Comparison of ENCODE assay signal across 8 cellular contexts in the genomic region with DNA sequence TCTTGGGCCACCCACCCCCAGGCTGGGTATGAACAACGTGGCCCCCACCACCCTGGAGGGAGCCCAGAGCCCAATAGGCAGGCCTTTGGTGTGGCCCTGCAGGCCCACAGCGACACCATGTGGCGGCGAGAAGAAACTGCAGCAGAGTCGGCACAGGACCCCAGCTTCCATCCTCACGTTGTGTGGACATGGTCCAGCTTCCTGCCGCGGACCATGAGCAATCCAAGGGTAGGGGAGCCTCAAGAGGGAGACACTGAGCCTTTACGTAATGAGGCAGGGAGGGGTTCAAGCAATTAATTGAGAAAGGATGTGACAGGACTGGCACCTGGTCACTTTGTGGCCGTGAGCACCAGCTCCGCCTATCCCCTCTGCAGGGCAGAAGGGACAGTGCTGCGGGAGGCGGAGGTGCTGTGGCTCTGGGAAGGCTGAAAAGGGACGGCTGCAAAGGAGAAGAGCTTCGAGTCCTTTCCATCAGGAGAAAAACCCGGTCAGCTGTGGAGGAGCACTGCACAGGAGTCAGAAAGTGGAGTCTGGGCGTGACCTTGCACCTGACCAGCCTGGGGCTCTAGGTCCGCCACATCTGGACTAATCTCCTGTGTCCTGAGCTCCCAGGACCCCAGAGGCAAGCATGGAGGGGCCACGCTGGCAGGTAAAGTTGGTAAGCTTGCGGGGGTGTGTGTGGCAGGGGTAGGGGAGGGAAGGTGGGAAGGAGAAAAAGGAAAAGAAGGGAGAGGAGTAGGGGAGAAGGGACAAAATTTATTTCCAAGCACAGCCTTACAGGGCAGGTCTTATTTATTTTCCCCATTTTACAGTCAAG. TPM values are rescaled to one million over a fixed set of nuclear protein-coding genes. Genes with fewer than 3 reads are reported as not detected.
DNase-seq lines count a peak whose midpoint lies in the region; ATAC-seq, FAIRE-seq and TF ChIP-seq lines count a peak whose summit lies in the region.
"Had no signal": no experiment of that assay in that cellular context is flagged by ENCODE, and none has a peak within 500 bp of the region (broad histone marks: within the 10 kb centered on the region; RNA-seq: fewer than 3 reads in every experiment).

No MANE protein-coding gene starts in this region.

- no peaks in the 10 kb centered on the region for H3K9me2 ChIP-seq in DOHH2 (replicated peaks; ENCODE audit: control insufficient read depth, low read length)

- no peaks in the 10 kb centered on the region for H3K9me3 Mint-ChIP-seq in central memory CD8-positive, alpha-beta T cell
- H3K9me3 Mint-ChIP-seq: dendritic cell treated with granulocyte-macrophage colony-stimulating factor and Interleukin-4, amounts not matched to agents 40 ng/mL and 50 ng/mL, for 4 days had no signal

- H3K4me1 Mint-ChIP-seq in central memory CD8-positive, alpha-beta T cell, result peaks cover 5% of the 10 kb centered on the region

- intact Hi-C loops in kidney (cut with DNase I), result loop anchor here (5.0 kb wide), 1 partner anchor 69 kb away; no protein-coding TSS in a partner anchor

- H3K4me3 Mint-ChIP-seq in central memory CD8-positive, alpha-beta T cell, result no peak overlapping the region
- H3K4me3 Mint-ChIP-seq: dendritic cell treated with granulocyte-macrophage colony-stimulating factor and Interleukin-4, amounts not matched to agents 40 ng/mL and 50 ng/mL, for 4 days had no signal

- peak overlapping the region in 1 of 2 donors; percentile 4 for H3K9ac ChIP-seq in kidney (ENCODE audit: low read length in 2 of 2)

- H3K36me3 ChIP-seq in DOHH2 (ENCODE audit: control insufficient read depth, low read length) (no peaks in the 10 kb centered on the region), kidney (ENCODE audit: control insufficient read depth in 1 of 2, insufficient read depth in 2 of 2, low read length in 2 of 2) (no peaks in the 10 kb centered on the region)

- TF ChIP-seq CTCF in DOHH2 (IDR thresholded peaks at IDR 0.05; ENCODE audit: low read depth, low read length, poor library complexity, severe bottlenecking), result peak; percentile 99
- peak; percentile 95 for TF ChIP-seq CTCF in kidney (IDR thresholded peaks at IDR 0.05; ENCODE audit: borderline replicate concordance, extremely low read depth, insufficient read depth)

- peaks cover 5% of the 10 kb centered on the region for H3K36me3 Mint-ChIP-seq in central memory CD8-positive, alpha-beta T cell (ENCODE audit: insufficient read depth)

- no peaks in the 10 kb centered on the region for H3K9me3 ChIP-seq in DOHH2 (ENCODE audit: control insufficient read depth, insufficient read depth, low read length)
- H3K9me3 ChIP-seq in kidney (ENCODE audit: control insufficient read depth in 1 of 2, low read length in 2 of 2), result no peaks in the 10 kb centered on the region

- no peak for FAIRE-seq in kidney (lab: Jason Lieb, UNC)

- H3K27me3 ChIP-seq in DOHH2 (ENCODE audit: control insufficient read depth, low read length), result no peaks in the 10 kb centered on the region

- no peak overlapping the region for H3K4me2 ChIP-seq in DOHH2 (ENCODE audit: low read length)

- H3K27me3 Mint-ChIP-seq in central memory CD8-positive, alpha-beta T cell, result peaks cover 36% of the 10 kb centered on the region

- no peaks in the 10 kb centered on the region for H3K79me2 ChIP-seq in DOHH2 (ENCODE audit: control insufficient read depth, low read length)

- H3K27ac ChIP-seq in DOHH2 (ENCODE audit: low read depth, low read length) (no peak overlapping the region), kidney (ENCODE audit: low read depth in 2 of 2, low read length in 2 of 2) (peak overlapping the region in 1 of 2 donors; percentile 32)

- H3K4me3 ChIP-seq in DOHH2 (ENCODE audit: low read length), result no peak overlapping the region
- H3K4me3 ChIP-seq in kidney (ENCODE audit: low read length in 2 of 2), result peak overlapping the region in 1 of 2 donors; percentile 32

- peak; percentile 83 for DNase-seq in HuH-7 (ENCODE audit: low spot score)
- DNase-seq in RPMI7951 (ENCODE audit: low read depth), result peak; percentile 37
- no peak for DNase-seq in central memory CD8-positive, alpha-beta T cell (ENCODE audit: low spot score in 2 of 2)
- no peak for DNase-seq in kidney
- peak; percentile 20 for DNase-seq in stimulated activated CD4-positive, alpha-beta T cell treated with anti-CD3 and anti-CD28 coated beads, Interleukin-4, amount 100 ng/mL, for 1 hour

- ATAC-seq in GM19468 (IDR thresholded peaks at IDR 0.05; ENCODE audit: extremely low read depth, unreplicated experiment), result peak; percentile 50
- peak; percentile 52 for ATAC-seq in central memory CD8-positive, alpha-beta T cell (replicated peaks; ENCODE audit: extremely low read depth, poor library complexity, severe bottlenecking)

- H3K27ac Mint-ChIP-seq in central memory CD8-positive, alpha-beta T cell (ENCODE audit: low read depth), result no peak overlapping the region
- H3K27ac Mint-ChIP-seq: dendritic cell treated with granulocyte-macrophage colony-stimulating factor and Interleukin-4, amounts not matched to agents 40 ng/mL and 50 ng/mL, for 4 days had no signal

- H3K4me1 ChIP-seq in DOHH2 (ENCODE audit: control insufficient read depth, low read length), result no peaks in the 10 kb centered on the region
- peaks cover 0 to 3% of the 10 kb centered on the region in 2 donors for H3K4me1 ChIP-seq in kidney (ENCODE audit: control insufficient read depth in 1 of 2, insufficient read depth in 1 of 2, low read depth in 1 of 2, low read length in 2 of 2)

- 0 out of 2 replicates have a peak, but pooled peaks cover 1% of the 10 kb centered on the region for H4K20me1 ChIP-seq in DOHH2 (ENCODE audit: control insufficient read depth, insufficient read depth, low read depth, low read length)

- H3F3A ChIP-seq in DOHH2 (ENCODE audit: control insufficient read depth, insufficient read depth), result no peaks in the 10 kb centered on the region

RNA-seq across cellular contexts. Expression of gene TMEM37, which starts 44.9 kb away (rescaled TPM):
- not detected in 2 replicates for total RNA-seq in RPMI7951 (2014; rRNA removed; shearing (Covaris generic))
- total RNA-seq in kidney, result 59.4 TPM
- 221 TPM for polyA plus RNA-seq in kidney (ENCODE audit: insufficient read depth, low read depth, low replicate concordance)

RNA-seq across cellular contexts. Expression of gene SCTR, which starts 47.8 kb away (rescaled TPM):
- not detected in 2 replicates for total RNA-seq in RPMI7951 (2014; rRNA removed; shearing (Covaris generic))
- total RNA-seq in kidney, result 15.9 TPM
- 7.3 TPM for polyA plus RNA-seq in kidney (ENCODE audit: insufficient read depth, low read depth, low replicate concordance)

Comparison
In these comparisons a context has a peak if more than half of its experiments do, and no peak if none do; other contexts are left out.
1. DNase-seq: peak in HuH-7 (single experiment), RPMI7951 (single experiment) and stimulated activated CD4-positive, alpha-beta T cell treated with anti-CD3 and anti-CD28 coated beads, Interleukin-4, amount 100 ng/mL, for 1 hour (single experiment); none in central memory CD8-positive, alpha-beta T cell (0 of 2) and kidney (single experiment).
2. RNA of gene TMEM37, which starts 44.9 kb away (total RNA-seq): 59.4 TPM in kidney (single experiment); not detected in RPMI7951; every median in the first group is over 10 times any median in the second.
3. RNA of gene SCTR, which starts 47.8 kb away (total RNA-seq): 15.9 TPM in kidney (single experiment); not detected in RPMI7951; every median in the first group is over 10 times any median in the second.